In the genomic region with DNA sequence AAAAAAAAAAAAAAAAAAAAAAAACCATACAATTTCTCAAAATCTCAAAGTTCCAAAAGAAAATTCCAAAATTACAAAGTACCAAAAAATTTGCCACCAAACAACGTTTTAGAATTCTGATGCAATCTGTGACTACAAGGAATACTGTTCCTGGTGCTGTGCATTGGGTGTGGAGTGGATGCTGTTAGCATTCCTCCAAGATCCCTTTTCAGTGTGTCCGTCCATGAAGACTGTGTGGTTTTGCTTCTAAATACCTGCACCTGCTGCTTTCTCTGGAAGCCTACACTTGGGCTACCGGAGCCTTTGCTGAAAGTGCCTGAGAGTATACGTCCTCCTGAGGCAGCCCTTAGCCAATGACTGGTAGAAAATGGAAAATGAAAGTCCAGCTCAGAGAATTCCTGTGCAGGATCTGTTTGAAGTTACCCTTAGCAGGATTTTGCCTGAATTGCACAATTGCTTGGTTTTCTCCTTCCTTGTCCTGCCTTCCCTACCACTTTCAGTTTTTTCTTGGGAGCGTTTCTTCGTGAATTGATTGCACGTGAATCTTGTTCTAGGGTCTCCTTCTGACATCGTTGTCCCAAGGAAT, we compare ENCODE assay signal across 24 cellular contexts.
DNase-seq lines count a peak whose midpoint lies in the region; ATAC-seq and TF ChIP-seq lines count a peak whose summit lies in the region.
"Had no signal": no experiment of that assay in that cellular context is flagged by ENCODE, and none has a peak within 500 bp of the region (broad histone marks: within the 10 kb centered on the region; RNA-seq: fewer than 3 reads in every experiment).

No MANE protein-coding gene starts in this region.

- ATAC-seq in lung (ENCODE audit: insufficient read depth, low FRiP score) (peak; percentile 45), thoracic aorta (ENCODE audit: insufficient number of reproducible peaks, low FRiP score, low read depth) (no peak)
- ATAC-seq: activated T-cell treated with anti-CD3 and anti-CD28 coated beads, Interleukin-2, amount 50 U/mL, for 4 hours had no signal

- no peaks in the 10 kb centered on the region for H3K27me3 ChIP-seq in ascending aorta
- H3K27me3 ChIP-seq in lung (ENCODE audit: control insufficient read depth, insufficient read depth) = no peaks in the 10 kb centered on the region
- H3K27me3 ChIP-seq in thoracic aorta (replicated peaks; ENCODE audit: insufficient read depth) = no peaks in the 10 kb centered on the region
- H3K27me3 ChIP-seq: adrenal gland; BLaER1 treated with 17β-estradiol and CSF1 and Interleukin-3, amounts not matched to agents 10 nM and 100 nM had no signal

- POLR2A ChIA-PET in HEK293T (lab: Yijun Ruan, JAX) = no interaction called here

- DNase-seq in EL (peak; percentile 23), ascending aorta (ENCODE audit: low spot score in 2 of 2) (no peak), lung (ENCODE audit: low spot score) (no peak), thoracic aorta (ENCODE audit: low spot score) (no peak), caudate nucleus (lab: John Stamatoyannopoulos, UW) (no peak), HEK293T (ENCODE audit: extremely low spot score) (no peak), NCI-H446 (lab: John Stamatoyannopoulos, UW) (no peak)
- DNase-seq: ACHN; activated CD4-positive, alpha-beta T cell treated with anti-CD3 and anti-CD28 coated beads, Interleukin-2, amount 10 ng/mL, durations not matched to agents 7 days and 5 days; activated gamma-delta T cell treated with Interleukin-2 at 50 U/mL for 16 hours; activated T-cell treated with anti-CD3 and anti-CD28 coated beads, Interleukin-2, amount 50 U/mL, for 4 hours; DMS53; effector CD4-positive, alpha-beta T cell; GDM1; head of caudate nucleus; lower lobe of right lung; NCI-H1105 treated with DMSO at 0.1 percent for 48 hours; NCI-H2081; NCI-H446 treated with DMSO at 0.1 percent for 48 hours; stimulated activated naive CD4-positive, alpha-beta T cell; WERI-Rb-1 had no signal

- WGBS in lung, 2 donors = 61 to 84% methylated on average over 8 of the region's 8 CpGs

- H3K4me1 ChIP-seq in ascending aorta (peaks cover 14 to 16% of the 10 kb centered on the region in 2 donors), lung (ENCODE audit: control insufficient read depth in 2 of 2, insufficient read depth in 2 of 2, low read length in 2 of 2) (peaks cover 1 to 6% of the 10 kb centered on the region in 2 donors), thoracic aorta (ENCODE audit: control insufficient read depth in 1 of 2, low read depth in 2 of 2) (peaks cover 6 to 50% of the 10 kb centered on the region in 2 donors)
- H3K4me1 ChIP-seq: BLaER1 treated with 17β-estradiol and CSF1 and Interleukin-3, amounts not matched to agents 10 nM and 100 nM had no signal

- CTCF ChIA-PET in HEK293T (lab: Yijun Ruan, JAX) = interaction anchor here (0.6 kb wide), 1 partner anchor 24 kb away, joined by 4 read pairs; no protein-coding TSS in a partner anchor

- peak overlapping the region in 1 of 2 donors; percentile 24 for H3K4me3 ChIP-seq in ascending aorta
- no peak overlapping the region for H3K4me3 ChIP-seq in lung
- no peak overlapping the region for H3K4me3 ChIP-seq in thoracic aorta
- H3K4me3 ChIP-seq: adrenal gland; BLaER1 treated with 17β-estradiol and CSF1 and Interleukin-3, amounts not matched to agents 10 nM and 100 nM; lower lobe of right lung had no signal

- intact Hi-C loops in ascending aorta (cut with DNase I) = loop anchor here (5.0 kb wide), 2 partner anchors 101 to 316 kb away; a partner anchor contains a TSS

- TF ChIP-seq CTCF in ascending aorta (IDR thresholded peaks at IDR 0.05) = no peak
- no peak for TF ChIP-seq CTCF in lung (IDR thresholded peaks at IDR 0.05; ENCODE audit: control extremely low read depth, extremely low read depth)
- TF ChIP-seq CTCF in thoracic aorta (IDR thresholded peaks at IDR 0.05) = no peak

- H3K9me3 ChIP-seq in ascending aorta (no peaks in the 10 kb centered on the region), lung (ENCODE audit: control insufficient read depth in 2 of 2, insufficient read depth in 1 of 2, low read length in 1 of 2) (no peaks in the 10 kb centered on the region), thoracic aorta (no peaks in the 10 kb centered on the region)
- H3K9me3 ChIP-seq: adrenal gland; BLaER1 treated with 17β-estradiol and CSF1 and Interleukin-3, amounts not matched to agents 10 nM and 100 nM; lower lobe of right lung had no signal

- H3K36me3 ChIP-seq in ascending aorta (no peaks in the 10 kb centered on the region), lung (ENCODE audit: control insufficient read depth in 2 of 2, insufficient read depth in 2 of 2, low read length in 2 of 2) (no peaks in the 10 kb centered on the region), thoracic aorta (no peaks in the 10 kb centered on the region)
- H3K36me3 ChIP-seq: adrenal gland; BLaER1 treated with 17β-estradiol and CSF1 and Interleukin-3, amounts not matched to agents 10 nM and 100 nM; lower lobe of right lung; WERI-Rb-1 had no signal

- H3K27ac ChIP-seq in ascending aorta (peak overlapping the region; percentile 50 to 71), lung (ENCODE audit: low read depth in 1 of 2, low read length in 1 of 2) (no peak overlapping the region), thoracic aorta (peak overlapping the region; percentile 10 to 81), caudate nucleus (ENCODE audit: low read depth, low read length) (no peak overlapping the region)
- H3K27ac ChIP-seq: BLaER1 treated with 17β-estradiol and CSF1 and Interleukin-3, amounts not matched to agents 10 nM and 100 nM; epithelial cell of prostate; lower lobe of right lung; WERI-Rb-1 had no signal

TF ChIP-seq in HEK293T, 16 proteins besides CTCF, POLR2A, EP300 and RAD21:
- no peak for TF ChIP-seq TARDBP (IDR thresholded peaks at IDR 0.05)
- TF ChIP-seq L3MBTL2 (conservative IDR thresholded peaks at IDR 0.05) = no peak
- no peak for TF ChIP-seq BHLHE40 (IDR thresholded peaks at IDR 0.05; ENCODE audit: borderline replicate concordance)
- TF ChIP-seq FOXM1 (IDR thresholded peaks at IDR 0.05; ENCODE audit: borderline replicate concordance) = no peak
- no peak for TF ChIP-seq SP1 (IDR thresholded peaks at IDR 0.05)

Comparison
In these comparisons a context has a peak if more than half of its experiments do, and no peak if none do; other contexts are left out.
1. H3K27ac ChIP-seq: peak in ascending aorta (2 of 2) and thoracic aorta (2 of 2); none in lung (0 of 2) and caudate nucleus (single experiment).